ENCODE assay signal across 3 cellular contexts in genomic region chr10:124347956-124348355, GRCh38.
TF ChIP-seq lines count a peak whose summit lies in the region.

No MANE protein-coding gene starts in this region.

TF ChIP-seq in A549, 52 proteins besides CTCF, POLR2A, EP300 and RAD21:
- TF ChIP-seq, protein P1, sequence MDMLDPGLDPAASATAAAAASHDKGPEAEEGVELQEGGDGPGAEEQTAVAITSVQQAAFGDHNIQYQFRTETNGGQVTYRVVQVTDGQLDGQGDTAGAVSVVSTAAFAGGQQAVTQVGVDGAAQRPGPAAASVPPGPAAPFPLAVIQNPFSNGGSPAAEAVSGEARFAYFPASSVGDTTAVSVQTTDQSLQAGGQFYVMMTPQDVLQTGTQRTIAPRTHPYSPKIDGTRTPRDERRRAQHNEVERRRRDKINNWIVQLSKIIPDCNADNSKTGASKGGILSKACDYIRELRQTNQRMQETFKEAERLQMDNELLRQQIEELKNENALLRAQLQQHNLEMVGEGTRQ (IDR thresholded peaks at IDR 0.05), result no peak
- no peak for TF ChIP-seq HOXB5 (CRISPR knock-in tag; IDR thresholded peaks at IDR 0.05)
- TF ChIP-seq ZNF302 (CRISPR knock-in tag; IDR thresholded peaks at IDR 0.05), result no peak
- TF ChIP-seq, protein P2, sequence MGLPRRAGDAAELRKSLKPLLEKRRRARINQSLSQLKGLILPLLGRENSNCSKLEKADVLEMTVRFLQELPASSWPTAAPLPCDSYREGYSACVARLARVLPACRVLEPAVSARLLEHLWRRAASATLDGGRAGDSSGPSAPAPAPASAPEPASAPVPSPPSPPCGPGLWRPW (IDR thresholded peaks at IDR 0.05), result no peak
- TF ChIP-seq SREBF2 (IDR thresholded peaks at IDR 0.05), result no peak
- no peak for TF ChIP-seq HOXA7 (CRISPR knock-in tag; IDR thresholded peaks at IDR 0.05)
- TF ChIP-seq, protein P3, sequence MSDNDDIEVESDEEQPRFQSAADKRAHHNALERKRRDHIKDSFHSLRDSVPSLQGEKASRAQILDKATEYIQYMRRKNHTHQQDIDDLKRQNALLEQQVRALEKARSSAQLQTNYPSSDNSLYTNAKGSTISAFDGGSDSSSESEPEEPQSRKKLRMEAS (IDR thresholded peaks at IDR 0.05), result no peak
- no peak for TF ChIP-seq ZC3H11A (IDR thresholded peaks at IDR 0.05)
- TF ChIP-seq PHF8 (IDR thresholded peaks at IDR 0.05; ENCODE audit: borderline replicate concordance, low read depth), result no peak
- TF ChIP-seq RARB (CRISPR knock-in tag; IDR thresholded peaks at IDR 0.05), result no peak
- TF ChIP-seq MYC (IDR thresholded peaks at IDR 0.05; ENCODE audit: borderline replicate concordance, low read length), result no peak
- TF ChIP-seq CBX2 (IDR thresholded peaks at IDR 0.05; ENCODE audit: borderline replicate concordance, low read depth), result no peak
- no peak for TF ChIP-seq CHD4 (IDR thresholded peaks at IDR 0.05; ENCODE audit: borderline replicate concordance)
- TF ChIP-seq TFCP2L1 (CRISPR knock-in tag; IDR thresholded peaks at IDR 0.05), result no peak
- no peak for TF ChIP-seq JUN (IDR thresholded peaks at IDR 0.05)
- TF ChIP-seq CEBPB (IDR thresholded peaks at IDR 0.05), result no peak
- TF ChIP-seq RCOR1 (IDR thresholded peaks at IDR 0.05; ENCODE audit: low read depth, low read length), result no peak

TF ChIP-seq in GM12878, 131 proteins besides CTCF, POLR2A, EP300 and RAD21 (continued from another document and continues in another):
- TF ChIP-seq, protein P4, sequence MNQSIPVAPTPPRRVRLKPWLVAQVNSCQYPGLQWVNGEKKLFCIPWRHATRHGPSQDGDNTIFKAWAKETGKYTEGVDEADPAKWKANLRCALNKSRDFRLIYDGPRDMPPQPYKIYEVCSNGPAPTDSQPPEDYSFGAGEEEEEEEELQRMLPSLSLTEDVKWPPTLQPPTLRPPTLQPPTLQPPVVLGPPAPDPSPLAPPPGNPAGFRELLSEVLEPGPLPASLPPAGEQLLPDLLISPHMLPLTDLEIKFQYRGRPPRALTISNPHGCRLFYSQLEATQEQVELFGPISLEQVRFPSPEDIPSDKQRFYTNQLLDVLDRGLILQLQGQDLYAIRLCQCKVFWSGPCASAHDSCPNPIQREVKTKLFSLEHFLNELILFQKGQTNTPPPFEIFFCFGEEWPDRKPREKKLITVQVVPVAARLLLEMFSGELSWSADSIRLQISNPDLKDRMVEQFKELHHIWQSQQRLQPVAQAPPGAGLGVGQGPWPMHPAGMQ (IDR thresholded peaks at IDR 0.05; ENCODE audit: borderline replicate concordance), result no peak
- TF ChIP-seq SREBF1 (IDR thresholded peaks at IDR 0.05; ENCODE audit: low read length) (no peak), ETV6 (conservative IDR thresholded peaks at IDR 0.05 in 1 of 2, IDR thresholded peaks at IDR 0.05 in 1 of 2; ENCODE audit: borderline replicate concordance in 1 of 2, low read depth in 1 of 2) (no peak), NR2C1 (IDR thresholded peaks at IDR 0.05) (no peak), TCF3 (IDR thresholded peaks at IDR 0.05; ENCODE audit: borderline replicate concordance, insufficient read depth, low read depth, low read length) (no peak), NR2F1 (conservative IDR thresholded peaks at IDR 0.05) (no peak), GABPA (IDR thresholded peaks at IDR 0.05; ENCODE audit: low read depth) (no peak), YBX1 (IDR thresholded peaks at IDR 0.05) (no peak), IRF4 (IDR thresholded peaks at IDR 0.05; ENCODE audit: low read depth, low read length) (no peak), RCOR1 (conservative IDR thresholded peaks at IDR 0.05; ENCODE audit: low read depth, low read length) (no peak)
- TF ChIP-seq, protein P5, sequence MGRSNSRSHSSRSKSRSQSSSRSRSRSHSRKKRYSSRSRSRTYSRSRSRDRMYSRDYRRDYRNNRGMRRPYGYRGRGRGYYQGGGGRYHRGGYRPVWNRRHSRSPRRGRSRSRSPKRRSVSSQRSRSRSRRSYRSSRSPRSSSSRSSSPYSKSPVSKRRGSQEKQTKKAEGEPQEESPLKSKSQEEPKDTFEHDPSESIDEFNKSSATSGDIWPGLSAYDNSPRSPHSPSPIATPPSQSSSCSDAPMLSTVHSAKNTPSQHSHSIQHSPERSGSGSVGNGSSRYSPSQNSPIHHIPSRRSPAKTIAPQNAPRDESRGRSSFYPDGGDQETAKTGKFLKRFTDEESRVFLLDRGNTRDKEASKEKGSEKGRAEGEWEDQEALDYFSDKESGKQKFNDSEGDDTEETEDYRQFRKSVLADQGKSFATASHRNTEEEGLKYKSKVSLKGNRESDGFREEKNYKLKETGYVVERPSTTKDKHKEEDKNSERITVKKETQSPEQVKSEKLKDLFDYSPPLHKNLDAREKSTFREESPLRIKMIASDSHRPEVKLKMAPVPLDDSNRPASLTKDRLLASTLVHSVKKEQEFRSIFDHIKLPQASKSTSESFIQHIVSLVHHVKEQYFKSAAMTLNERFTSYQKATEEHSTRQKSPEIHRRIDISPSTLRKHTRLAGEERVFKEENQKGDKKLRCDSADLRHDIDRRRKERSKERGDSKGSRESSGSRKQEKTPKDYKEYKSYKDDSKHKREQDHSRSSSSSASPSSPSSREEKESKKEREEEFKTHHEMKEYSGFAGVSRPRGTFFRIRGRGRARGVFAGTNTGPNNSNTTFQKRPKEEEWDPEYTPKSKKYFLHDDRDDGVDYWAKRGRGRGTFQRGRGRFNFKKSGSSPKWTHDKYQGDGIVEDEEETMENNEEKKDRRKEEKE (IDR thresholded peaks at IDR 0.05), result no peak
- TF ChIP-seq, protein P6, sequence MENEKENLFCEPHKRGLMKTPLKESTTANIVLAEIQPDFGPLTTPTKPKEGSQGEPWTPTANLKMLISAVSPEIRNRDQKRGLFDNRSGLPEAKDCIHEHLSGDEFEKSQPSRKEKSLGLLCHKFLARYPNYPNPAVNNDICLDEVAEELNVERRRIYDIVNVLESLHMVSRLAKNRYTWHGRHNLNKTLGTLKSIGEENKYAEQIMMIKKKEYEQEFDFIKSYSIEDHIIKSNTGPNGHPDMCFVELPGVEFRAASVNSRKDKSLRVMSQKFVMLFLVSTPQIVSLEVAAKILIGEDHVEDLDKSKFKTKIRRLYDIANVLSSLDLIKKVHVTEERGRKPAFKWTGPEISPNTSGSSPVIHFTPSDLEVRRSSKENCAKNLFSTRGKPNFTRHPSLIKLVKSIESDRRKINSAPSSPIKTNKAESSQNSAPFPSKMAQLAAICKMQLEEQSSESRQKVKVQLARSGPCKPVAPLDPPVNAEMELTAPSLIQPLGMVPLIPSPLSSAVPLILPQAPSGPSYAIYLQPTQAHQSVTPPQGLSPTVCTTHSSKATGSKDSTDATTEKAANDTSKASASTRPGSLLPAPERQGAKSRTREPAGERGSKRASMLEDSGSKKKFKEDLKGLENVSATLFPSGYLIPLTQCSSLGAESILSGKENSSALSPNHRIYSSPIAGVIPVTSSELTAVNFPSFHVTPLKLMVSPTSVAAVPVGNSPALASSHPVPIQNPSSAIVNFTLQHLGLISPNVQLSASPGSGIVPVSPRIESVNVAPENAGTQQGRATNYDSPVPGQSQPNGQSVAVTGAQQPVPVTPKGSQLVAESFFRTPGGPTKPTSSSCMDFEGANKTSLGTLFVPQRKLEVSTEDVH (IDR thresholded peaks at IDR 0.05; ENCODE audit: low read depth, partially characterized antibody), result no peak
- TF ChIP-seq, protein P7, sequence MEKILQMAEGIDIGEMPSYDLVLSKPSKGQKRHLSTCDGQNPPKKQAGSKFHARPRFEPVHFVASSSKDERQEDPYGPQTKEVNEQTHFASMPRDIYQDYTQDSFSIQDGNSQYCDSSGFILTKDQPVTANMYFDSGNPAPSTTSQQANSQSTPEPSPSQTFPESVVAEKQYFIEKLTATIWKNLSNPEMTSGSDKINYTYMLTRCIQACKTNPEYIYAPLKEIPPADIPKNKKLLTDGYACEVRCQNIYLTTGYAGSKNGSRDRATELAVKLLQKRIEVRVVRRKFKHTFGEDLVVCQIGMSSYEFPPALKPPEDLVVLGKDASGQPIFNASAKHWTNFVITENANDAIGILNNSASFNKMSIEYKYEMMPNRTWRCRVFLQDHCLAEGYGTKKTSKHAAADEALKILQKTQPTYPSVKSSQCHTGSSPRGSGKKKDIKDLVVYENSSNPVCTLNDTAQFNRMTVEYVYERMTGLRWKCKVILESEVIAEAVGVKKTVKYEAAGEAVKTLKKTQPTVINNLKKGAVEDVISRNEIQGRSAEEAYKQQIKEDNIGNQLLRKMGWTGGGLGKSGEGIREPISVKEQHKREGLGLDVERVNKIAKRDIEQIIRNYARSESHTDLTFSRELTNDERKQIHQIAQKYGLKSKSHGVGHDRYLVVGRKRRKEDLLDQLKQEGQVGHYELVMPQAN (conservative IDR thresholded peaks at IDR 0.05), result no peak

TF ChIP-seq in HepG2, 621 proteins besides CTCF, POLR2A, EP300 and RAD21 (continued from another document):
- TF ChIP-seq, protein P8, sequence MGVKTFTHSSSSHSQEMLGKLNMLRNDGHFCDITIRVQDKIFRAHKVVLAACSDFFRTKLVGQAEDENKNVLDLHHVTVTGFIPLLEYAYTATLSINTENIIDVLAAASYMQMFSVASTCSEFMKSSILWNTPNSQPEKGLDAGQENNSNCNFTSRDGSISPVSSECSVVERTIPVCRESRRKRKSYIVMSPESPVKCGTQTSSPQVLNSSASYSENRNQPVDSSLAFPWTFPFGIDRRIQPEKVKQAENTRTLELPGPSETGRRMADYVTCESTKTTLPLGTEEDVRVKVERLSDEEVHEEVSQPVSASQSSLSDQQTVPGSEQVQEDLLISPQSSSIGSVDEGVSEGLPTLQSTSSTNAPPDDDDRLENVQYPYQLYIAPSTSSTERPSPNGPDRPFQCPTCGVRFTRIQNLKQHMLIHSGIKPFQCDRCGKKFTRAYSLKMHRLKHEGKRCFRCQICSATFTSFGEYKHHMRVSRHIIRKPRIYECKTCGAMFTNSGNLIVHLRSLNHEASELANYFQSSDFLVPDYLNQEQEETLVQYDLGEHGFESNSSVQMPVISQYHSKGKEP (CRISPR knock-in tag; IDR thresholded peaks at IDR 0.05), result no peak
- TF ChIP-seq, protein P9, sequence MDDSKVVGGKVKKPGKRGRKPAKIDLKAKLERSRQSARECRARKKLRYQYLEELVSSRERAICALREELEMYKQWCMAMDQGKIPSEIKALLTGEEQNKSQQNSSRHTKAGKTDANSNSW (CRISPR knock-in tag; IDR thresholded peaks at IDR 0.05; ENCODE audit: borderline replicate concordance), result no peak
- TF ChIP-seq ZNF160 (CRISPR knock-in tag; IDR thresholded peaks at IDR 0.05) (no peak), ZNF749 (CRISPR knock-in tag; IDR thresholded peaks at IDR 0.05; ENCODE audit: borderline replicate concordance) (no peak), EED (CRISPR knock-in tag; IDR thresholded peaks at IDR 0.05) (no peak), NR2F6 (IDR thresholded peaks at IDR 0.05) (no peak), NR2F6 (CRISPR knock-in tag; IDR thresholded peaks at IDR 0.05) (no peak), MLLT10 (CRISPR knock-in tag; IDR thresholded peaks at IDR 0.05) (no peak), ISL2 (CRISPR knock-in tag; IDR thresholded peaks at IDR 0.05) (no peak), ZNF431 (CRISPR knock-in tag; IDR thresholded peaks at IDR 0.05; ENCODE audit: borderline replicate concordance, low read depth) (no peak), ZNF543 (CRISPR knock-in tag; IDR thresholded peaks at IDR 0.05) (no peak)
- TF ChIP-seq, protein P10, sequence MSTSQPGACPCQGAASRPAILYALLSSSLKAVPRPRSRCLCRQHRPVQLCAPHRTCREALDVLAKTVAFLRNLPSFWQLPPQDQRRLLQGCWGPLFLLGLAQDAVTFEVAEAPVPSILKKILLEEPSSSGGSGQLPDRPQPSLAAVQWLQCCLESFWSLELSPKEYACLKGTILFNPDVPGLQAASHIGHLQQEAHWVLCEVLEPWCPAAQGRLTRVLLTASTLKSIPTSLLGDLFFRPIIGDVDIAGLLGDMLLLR (CRISPR knock-in tag; IDR thresholded peaks at IDR 0.05), result no peak
